2 cellular contexts compared by ENCODE assay signal in genomic region chr3:182651461-182651860, GRCh38.
TF ChIP-seq lines count a peak whose summit lies in the region.

No MANE protein-coding gene starts in this region.

TF ChIP-seq in K562, 482 proteins besides CTCF, POLR2A, EP300 and RAD21:
- TF ChIP-seq ZNF668 (CRISPR knock-in tag; IDR thresholded peaks at IDR 0.05) (no peak), ZNF239 (CRISPR knock-in tag; IDR thresholded peaks at IDR 0.05) (no peak)

TF ChIP-seq in HepG2, 621 proteins besides CTCF, POLR2A, EP300 and RAD21 (continued from another document and continues in another):
- TF ChIP-seq ELF1 (CRISPR knock-in tag; IDR thresholded peaks at IDR 0.05) (no peak), RFX1 (IDR thresholded peaks at IDR 0.05) (no peak), TBX3 (IDR thresholded peaks at IDR 0.05; ENCODE audit: borderline replicate concordance) (no peak), FOXA1 (IDR thresholded peaks at IDR 0.05) (no peak), FOXA1 (CRISPR knock-in tag; IDR thresholded peaks at IDR 0.05) (peak; percentile 54), EHMT2 (IDR thresholded peaks at IDR 0.05; ENCODE audit: borderline replicate concordance, low read depth, low read length) (peak; percentile 63; the same call in 1 of the 2 replicates), ZBTB21 (CRISPR knock-in tag; IDR thresholded peaks at IDR 0.05) (peak; percentile 72), ZNF18 (CRISPR knock-in tag; IDR thresholded peaks at IDR 0.05; ENCODE audit: insufficient replicate concordance) (no peak), ARID5B (CRISPR knock-in tag; IDR thresholded peaks at IDR 0.05) (peak; percentile 23; the same call in 1 of the 2 replicates), ZNF710 (CRISPR knock-in tag; IDR thresholded peaks at IDR 0.05; ENCODE audit: borderline replicate concordance) (peak; percentile 56; the same call in 1 of the 2 replicates), SOX6 (IDR thresholded peaks at IDR 0.05) (no peak), SOX6 (CRISPR knock-in tag; IDR thresholded peaks at IDR 0.05) (peak; percentile 35; the same call in 1 of the 2 replicates), ZMYM4 (CRISPR knock-in tag; IDR thresholded peaks at IDR 0.05) (peak; percentile 52; the same call in 1 of the 2 replicates), ZNF644 (CRISPR knock-in tag; IDR thresholded peaks at IDR 0.05; ENCODE audit: low read depth) (peak; percentile 74), HIVEP1 (CRISPR knock-in tag; IDR thresholded peaks at IDR 0.05) (no peak), ZBTB20 (CRISPR knock-in tag; IDR thresholded peaks at IDR 0.05; ENCODE audit: borderline replicate concordance, low read depth) (no peak), ZNF777 (CRISPR knock-in tag; IDR thresholded peaks at IDR 0.05) (0 out of 2 replicates have a peak, but pooled peaks have one; percentile 25), NR2F1 (CRISPR knock-in tag; IDR thresholded peaks at IDR 0.05) (0 out of 4 replicates have a peak, but pooled peaks of 1 of the 2 experiments have one; percentile 22), NFAT5 (CRISPR knock-in tag; IDR thresholded peaks at IDR 0.05) (no peak), PAXIP1 (CRISPR knock-in tag; conservative IDR thresholded peaks at IDR 0.05) (peak; percentile 56; the same call in 1 of the 2 replicates), HNF4A (CRISPR knock-in tag; IDR thresholded peaks at IDR 0.05) (peak; percentile 88), HNF4G (IDR thresholded peaks at IDR 0.05; ENCODE audit: borderline replicate concordance, low read depth, low read length) (peak; percentile 46; the same call in 1 of the 2 replicates), HNF4G (CRISPR knock-in tag; IDR thresholded peaks at IDR 0.05; ENCODE audit: borderline replicate concordance, low read depth) (no peak), ZBTB34 (CRISPR knock-in tag; IDR thresholded peaks at IDR 0.05) (no peak), SAFB2 (CRISPR knock-in tag; IDR thresholded peaks at IDR 0.05; ENCODE audit: borderline replicate concordance, low read depth) (no peak), AHDC1 (CRISPR knock-in tag; IDR thresholded peaks at IDR 0.05; ENCODE audit: borderline replicate concordance) (0 out of 2 replicates have a peak, but pooled peaks have one; percentile 20)
